In genomic region chr12:51887476-51888315, GRCh38 we compare ENCODE assay signal across 11 cellular contexts. TPM values are rescaled to one million over a fixed set of nuclear protein-coding genes. Genes with fewer than 3 reads are reported as not detected.
A peak's percentile ranks its signal among the peaks of the same experiment; 100 is the strongest.
DNase-seq lines count a peak whose midpoint lies in the region; ATAC-seq and TF ChIP-seq lines count a peak whose summit lies in the region.
"Had no signal": no experiment of that assay in that cellular context is flagged by ENCODE, and none has a peak within 500 bp of the region (broad histone marks: within the 10 kb centered on the region; RNA-seq: fewer than 3 reads in every experiment).

ANKRD33 (plus strand) TSS chr12:51888103; CDS start chr12:51888187, 84 bp downstream.

- no peaks in the 10 kb centered on the region for H3K9me3 Mint-ChIP-seq in HFFc6

- H3K36me3 Mint-ChIP-seq in HFFc6 (ENCODE audit: low read depth), result peaks cover 8% of the 10 kb centered on the region; the same call in 1 of the 2 replicates

- no peak for ATAC-seq in RWPE2 (ENCODE audit: low read depth)
- no peak for ATAC-seq in HG02798 (IDR thresholded peaks at IDR 0.05; ENCODE audit: poor library complexity, unreplicated experiment)

- no peak within 1 kb of the TSS for H3K4me3 ChIP-seq in RWPE2 (ENCODE audit: severe bottlenecking)
- H3K4me3 ChIP-seq in hepatocyte, result no peak within 1 kb of the TSS
- H3K4me3 ChIP-seq in sigmoid colon, result no peak within 1 kb of the TSS

- H3K4me2 ChIP-seq in hepatocyte, result peak within 1 kb of the TSS; percentile 68

- WGBS in hepatocyte (ENCODE audit: low lambda C conversion rate, missing lambda C conversion rate), result 48% methylated on average over 31 of the region's 41 CpGs
- WGBS in sigmoid colon, 2 donors, result 44 to 57% methylated on average over 41 of the region's 41 CpGs

- intact Hi-C loops in sigmoid colon (cut with DNase I), result no loop called here

- TF ChIP-seq POLR2A in sigmoid colon (IDR thresholded peaks at IDR 0.05), result no peak

- no peak for DNase-seq in HFFc6
- peak; percentile 47 for DNase-seq in RWPE2 (ENCODE audit: low spot score)
- peak; percentile 86 for DNase-seq in hepatocyte (ENCODE audit: low spot score)
- DNase-seq in sigmoid colon, result peak; percentile 74
- no peak for DNase-seq in NCI-H2196 treated with DMSO at 0.1 percent for 48 hours (lab: John Stamatoyannopoulos, UW; ENCODE audit: unreplicated experiment)
- DNase-seq in NCI-H510A treated with DMSO at 0.1 percent for 48 hours (lab: John Stamatoyannopoulos, UW), result no peak
- DNase-seq: activated CD8-positive, alpha-beta memory T cell treated with anti-CD3 and anti-CD28 coated beads for 24 hours; cortex of kidney; MV-4-11 had no signal

- H3K27ac Mint-ChIP-seq in HFFc6, result peak within 1 kb of the TSS; percentile 95

- H3K27me3 ChIP-seq in RWPE2 (ENCODE audit: insufficient read depth, poor library complexity, severe bottlenecking) (no peaks in the 10 kb centered on the region), hepatocyte (no peaks in the 10 kb centered on the region), sigmoid colon (peaks cover 0 to 18% (median 15%) of the 10 kb centered on the region in 3 donors)

- H3K4me1 ChIP-seq in RWPE2 (ENCODE audit: insufficient read depth, poor library complexity, severe bottlenecking) (no peaks in the 10 kb centered on the region), hepatocyte (ENCODE audit: insufficient read depth) (no peaks in the 10 kb centered on the region), sigmoid colon (peaks cover 0 to 5% (median 0%) of the 10 kb centered on the region in 4 donors)

- H3K4me3 Mint-ChIP-seq in HFFc6, result no peak within 1 kb of the TSS

- peaks cover 33% of the 10 kb centered on the region for H3K4me1 Mint-ChIP-seq in HFFc6 (ENCODE audit: low read depth)

- H3K9me2 ChIP-seq in hepatocyte (replicated peaks; ENCODE audit: insufficient read depth), result no peaks in the 10 kb centered on the region

- H3K27ac ChIP-seq in RWPE2 (ENCODE audit: poor library complexity, severe bottlenecking) (no peak within 1 kb of the TSS), hepatocyte (no peak within 1 kb of the TSS), sigmoid colon (no peak within 1 kb of the TSS)

- H3K36me3 ChIP-seq in RWPE2 (ENCODE audit: low read depth) (no peaks in the 10 kb centered on the region), hepatocyte (replicated peaks; ENCODE audit: insufficient read depth, low read depth) (no peaks in the 10 kb centered on the region), sigmoid colon (no peaks in the 10 kb centered on the region)

- H3K79me2 ChIP-seq in hepatocyte, result no peaks in the 10 kb centered on the region

- TF ChIP-seq EP300 in sigmoid colon (IDR thresholded peaks at IDR 0.05), result no peak

- H3K9me3 ChIP-seq in RWPE2 (ENCODE audit: severe bottlenecking) (no peaks in the 10 kb centered on the region), hepatocyte (ENCODE audit: low read depth) (no peaks in the 10 kb centered on the region), sigmoid colon (no peaks in the 10 kb centered on the region)

- no peaks in the 10 kb centered on the region for H4K20me1 ChIP-seq in hepatocyte (ENCODE audit: insufficient read depth, poor library complexity, severe bottlenecking)

- peak within 1 kb of the TSS; percentile 30 for H2AFZ ChIP-seq in hepatocyte

- TF ChIP-seq CTCF in HFFc6 (IDR thresholded peaks at IDR 0.05) (no peak), RWPE2 (IDR thresholded peaks at IDR 0.05; ENCODE audit: poor library complexity, severe bottlenecking) (no peak), hepatocyte (IDR thresholded peaks at IDR 0.05; ENCODE audit: poor library complexity) (no peak), sigmoid colon (IDR thresholded peaks at IDR 0.05) (no peak)

- no peaks in the 10 kb centered on the region for H3K27me3 Mint-ChIP-seq in HFFc6 (ENCODE audit: insufficient read depth)

RNA-seq across cellular contexts. Expression of gene ANKRD33, which starts in this region (rescaled TPM):
- total RNA-seq in HFFc6 (2021; fragmentation: NEBNext Ultra II Directional; extraction: Animal tissue kit (Norgen Biotek cat#: 25700)), result not detected
- not detected in 2 replicates for total RNA-seq in hepatocyte
- polyA plus RNA-seq in hepatocyte, result 0.12 and 0.29 TPM in 2 replicates
- not detected for total RNA-seq in sigmoid colon
- under 1 TPM in 1 of 3 donors, not detected in 2; 0.16 TPM for polyA plus RNA-seq in sigmoid colon
- total RNA-seq: liver had no signal
- polyA plus RNA-seq: liver had no signal

Comparison
In these comparisons a context has a peak if more than half of its experiments do, and no peak if none do; other contexts are left out.
1. Peak in DNase-seq and H3K4me2 ChIP-seq in hepatocyte; RNA of the gene not detected or under 1 TPM.
2. Peak in DNase-seq in sigmoid colon; RNA of the gene not detected or under 1 TPM.